In the genomic region with DNA sequence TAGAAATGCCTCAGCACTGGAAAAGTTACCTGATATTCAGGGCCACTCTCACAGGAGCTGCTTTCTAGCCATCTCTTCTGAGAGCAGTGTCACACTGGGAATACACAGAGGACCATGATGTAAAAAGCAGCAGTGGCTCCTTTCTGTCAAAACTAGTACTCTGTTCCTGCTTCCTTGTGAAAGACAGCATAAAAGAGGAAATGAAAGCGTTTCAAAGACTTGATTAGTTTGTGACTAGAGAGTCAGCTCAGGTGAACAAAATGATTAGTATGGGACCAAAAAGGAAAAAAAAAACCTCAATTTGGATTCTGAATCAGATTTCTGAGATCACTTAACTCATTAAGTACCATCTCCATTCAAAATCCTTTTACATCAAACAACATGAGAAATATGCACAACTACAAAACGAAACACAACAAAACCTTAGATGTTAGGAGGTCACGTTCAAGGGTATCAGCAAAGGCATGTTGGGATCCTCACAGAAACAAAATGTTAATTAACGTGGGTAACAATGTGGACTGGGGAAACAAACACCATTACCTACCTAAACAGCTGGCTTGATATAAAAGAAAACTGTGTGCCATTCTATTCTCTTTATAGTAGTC, we compare ENCODE assay signal across 10 cellular contexts.
DNase-seq lines count a peak whose midpoint lies in the region; ATAC-seq, FAIRE-seq and TF ChIP-seq lines count a peak whose summit lies in the region.
"Had no signal": no experiment of that assay in that cellular context is flagged by ENCODE, and none has a peak within 500 bp of the region (broad histone marks: within the 10 kb centered on the region; RNA-seq: fewer than 3 reads in every experiment).

No MANE protein-coding gene starts in this region.

- DNase-seq in GM18507 (ENCODE audit: extremely low spot score, insufficient read length, low read depth) (no peak), endothelial cell (ENCODE audit: low spot score) (no peak)
- DNase-seq in activated T-helper 1 cell treated with anti-CD3 and anti-CD28 coated beads, Interleukin-12 subunit alpha, Interleukin-12 subunit beta, Interleukin-2, Interleukin-4 antibody, amounts not matched to agents 30 ng/mL and 10 ng/mL and 1 ng/mL, durations not matched to agents 14 hours and 24 hours and 36 hours (ENCODE audit: low spot score) = no peak
- DNase-seq in stimulated activated CD4-positive, alpha-beta T cell treated with anti-CD3 and anti-CD28 coated beads, Interleukin-15, amount 100 ng/mL, for 24 hours = no peak
- DNase-seq: EL had no signal

- ATAC-seq in GM21619 (IDR thresholded peaks at IDR 0.05; ENCODE audit: unreplicated experiment) = peak; percentile 88
- ATAC-seq in HG03442 (IDR thresholded peaks at IDR 0.05; ENCODE audit: unreplicated experiment) = peak; percentile 87
- ATAC-seq in esophagus mucosa = peak; percentile 29
- no peak for ATAC-seq in activated T-helper 17 cell treated with anti-CD3 and anti-CD28 coated beads, Interleukin-2, amount 50 U/mL, for 72 hours (replicated peaks)
- ATAC-seq: activated CD4-positive, CD25-positive, alpha-beta regulatory T cell treated with anti-CD3 and anti-CD28 coated beads, Interleukin-2, amount 50 U/mL, for 24 hours had no signal

- no peak overlapping the region for H3K27ac Mint-ChIP-seq in activated T-helper 1 cell treated with anti-CD3 and anti-CD28 coated beads, Interleukin-12 subunit alpha, Interleukin-12 subunit beta, Interleukin-2, Interleukin-4 antibody, amounts not matched to agents 30 ng/mL and 10 ng/mL and 1 ng/mL, durations not matched to agents 14 hours and 24 hours and 36 hours
- H3K27ac Mint-ChIP-seq in endothelial cell (ENCODE audit: unreplicated experiment) = no peak overlapping the region
- H3K27ac Mint-ChIP-seq in activated T-helper 17 cell treated with anti-CD3 and anti-CD28 coated beads, Interleukin-2, amount 50 U/mL, for 72 hours = no peak overlapping the region

- no peaks in the 10 kb centered on the region for H3K36me3 Mint-ChIP-seq in activated T-helper 1 cell treated with anti-CD3 and anti-CD28 coated beads, Interleukin-12 subunit alpha, Interleukin-12 subunit beta, Interleukin-2, Interleukin-4 antibody, amounts not matched to agents 30 ng/mL and 10 ng/mL and 1 ng/mL, durations not matched to agents 14 hours and 24 hours and 36 hours (ENCODE audit: low read depth)
- H3K36me3 Mint-ChIP-seq in endothelial cell (ENCODE audit: low read depth, unreplicated experiment) = no peaks in the 10 kb centered on the region
- H3K36me3 Mint-ChIP-seq in activated T-helper 17 cell treated with anti-CD3 and anti-CD28 coated beads, Interleukin-2, amount 50 U/mL, for 72 hours (ENCODE audit: low read depth) = no peaks in the 10 kb centered on the region

- no peak for TF ChIP-seq CTCF in endothelial cell (IDR thresholded peaks at IDR 0.05; ENCODE audit: unreplicated experiment)

- peak; percentile 85 for FAIRE-seq in GM18507 (lab: Jason Lieb, UNC)

- intact Hi-C loops in activated T-helper 1 cell treated with anti-CD3 and anti-CD28 coated beads, Interleukin-12 subunit alpha, Interleukin-12 subunit beta, Interleukin-2, Interleukin-4 antibody, amounts not matched to agents 30 ng/mL and 10 ng/mL and 1 ng/mL, durations not matched to agents 14 hours and 24 hours and 36 hours (cut with micrococcal nuclease) = no loop called here

- no peaks in the 10 kb centered on the region for H3K27me3 Mint-ChIP-seq in activated T-helper 1 cell treated with anti-CD3 and anti-CD28 coated beads, Interleukin-12 subunit alpha, Interleukin-12 subunit beta, Interleukin-2, Interleukin-4 antibody, amounts not matched to agents 30 ng/mL and 10 ng/mL and 1 ng/mL, durations not matched to agents 14 hours and 24 hours and 36 hours (ENCODE audit: insufficient read depth)
- peaks cover 2% of the 10 kb centered on the region for H3K27me3 Mint-ChIP-seq in endothelial cell (ENCODE audit: unreplicated experiment)
- H3K27me3 Mint-ChIP-seq in activated T-helper 17 cell treated with anti-CD3 and anti-CD28 coated beads, Interleukin-2, amount 50 U/mL, for 72 hours = no peaks in the 10 kb centered on the region

- H3K4me1 Mint-ChIP-seq in activated T-helper 1 cell treated with anti-CD3 and anti-CD28 coated beads, Interleukin-12 subunit alpha, Interleukin-12 subunit beta, Interleukin-2, Interleukin-4 antibody, amounts not matched to agents 30 ng/mL and 10 ng/mL and 1 ng/mL, durations not matched to agents 14 hours and 24 hours and 36 hours (ENCODE audit: low read depth) = peaks cover 24% of the 10 kb centered on the region
- peaks cover 7% of the 10 kb centered on the region for H3K4me1 Mint-ChIP-seq in endothelial cell (ENCODE audit: unreplicated experiment)
- H3K4me1 Mint-ChIP-seq in activated T-helper 17 cell treated with anti-CD3 and anti-CD28 coated beads, Interleukin-2, amount 50 U/mL, for 72 hours = no peaks in the 10 kb centered on the region

- peaks cover 3% of the 10 kb centered on the region for H3K9me3 Mint-ChIP-seq in activated T-helper 1 cell treated with anti-CD3 and anti-CD28 coated beads, Interleukin-12 subunit alpha, Interleukin-12 subunit beta, Interleukin-2, Interleukin-4 antibody, amounts not matched to agents 30 ng/mL and 10 ng/mL and 1 ng/mL, durations not matched to agents 14 hours and 24 hours and 36 hours
- no peaks in the 10 kb centered on the region for H3K9me3 Mint-ChIP-seq in endothelial cell (ENCODE audit: unreplicated experiment)
- peaks cover 4% of the 10 kb centered on the region for H3K9me3 Mint-ChIP-seq in activated T-helper 17 cell treated with anti-CD3 and anti-CD28 coated beads, Interleukin-2, amount 50 U/mL, for 72 hours

- H3K4me3 Mint-ChIP-seq in activated T-helper 1 cell treated with anti-CD3 and anti-CD28 coated beads, Interleukin-12 subunit alpha, Interleukin-12 subunit beta, Interleukin-2, Interleukin-4 antibody, amounts not matched to agents 30 ng/mL and 10 ng/mL and 1 ng/mL, durations not matched to agents 14 hours and 24 hours and 36 hours = no peak overlapping the region
- no peak overlapping the region for H3K4me3 Mint-ChIP-seq in endothelial cell (ENCODE audit: unreplicated experiment)
- H3K4me3 Mint-ChIP-seq in activated T-helper 17 cell treated with anti-CD3 and anti-CD28 coated beads, Interleukin-2, amount 50 U/mL, for 72 hours = no peak overlapping the region
